In genomic region chr16:2911580-2912329, GRCh38 we compare ENCODE assay signal across 8 cellular contexts. TPM values are rescaled to one million over a fixed set of nuclear protein-coding genes. Genes with fewer than 3 reads are reported as not detected.
DNase-seq lines count a peak whose midpoint lies in the region; ATAC-seq and TF ChIP-seq lines count a peak whose summit lies in the region.

A gene with protein sequence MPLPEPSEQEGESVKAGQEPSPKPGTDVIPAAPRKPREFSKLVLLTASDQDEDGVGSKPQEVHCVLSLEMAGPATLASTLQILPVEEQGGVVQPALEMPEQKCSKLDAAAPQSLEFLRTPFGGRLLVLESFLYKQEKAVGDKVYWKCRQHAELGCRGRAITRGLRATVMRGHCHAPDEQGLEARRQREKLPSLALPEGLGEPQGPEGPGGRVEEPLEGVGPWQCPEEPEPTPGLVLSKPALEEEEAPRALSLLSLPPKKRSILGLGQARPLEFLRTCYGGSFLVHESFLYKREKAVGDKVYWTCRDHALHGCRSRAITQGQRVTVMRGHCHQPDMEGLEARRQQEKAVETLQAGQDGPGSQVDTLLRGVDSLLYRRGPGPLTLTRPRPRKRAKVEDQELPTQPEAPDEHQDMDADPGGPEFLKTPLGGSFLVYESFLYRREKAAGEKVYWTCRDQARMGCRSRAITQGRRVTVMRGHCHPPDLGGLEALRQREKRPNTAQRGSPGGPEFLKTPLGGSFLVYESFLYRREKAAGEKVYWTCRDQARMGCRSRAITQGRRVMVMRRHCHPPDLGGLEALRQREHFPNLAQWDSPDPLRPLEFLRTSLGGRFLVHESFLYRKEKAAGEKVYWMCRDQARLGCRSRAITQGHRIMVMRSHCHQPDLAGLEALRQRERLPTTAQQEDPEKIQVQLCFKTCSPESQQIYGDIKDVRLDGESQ (plus strand): TSS chr16:2911931. CDS start chr16:2929686, 17,755 bp downstream.

- H3K27me3 ChIP-seq in BE2C (no peaks in the 10 kb centered on the region), kidney epithelial cell (ENCODE audit: control insufficient read depth, insufficient read depth, low read length) (no peaks in the 10 kb centered on the region)

- H3K27me3 Mint-ChIP-seq in activated CD4-positive, alpha-beta T cell treated with anti-CD3 and anti-CD28 coated beads for 36 hours, result no peaks in the 10 kb centered on the region
- H3K27me3 Mint-ChIP-seq in chondrocyte (ENCODE audit: low read depth), result no peaks in the 10 kb centered on the region

- no peaks in the 10 kb centered on the region for H3K4me1 ChIP-seq in BE2C

- H3K4me3 ChIP-seq in BE2C (ENCODE audit: low read depth, low read length) (peak within 1 kb of the TSS; percentile 81), kidney epithelial cell (ENCODE audit: low read depth, low read length) (peak within 1 kb of the TSS; percentile 94)

- POLR2A ChIA-PET in activated CD4-positive, alpha-beta T cell treated with anti-CD3 and anti-CD28 coated beads for 36 hours (lab: Charles Lee), result interaction anchor here (0.6 to 2.8 kb wide), 3 partner anchors 29 to 166 kb away, joined by 3 to 13 read pairs (median 6); partner anchors contain the start of gene FLYWCH2

- no peak for TF ChIP-seq CTCF in BE2C (IDR thresholded peaks at IDR 0.05; ENCODE audit: low read depth, low read length)
- no peak for TF ChIP-seq CTCF in chondrocyte (IDR thresholded peaks at IDR 0.05)
- no peak for TF ChIP-seq CTCF in kidney epithelial cell (IDR thresholded peaks at IDR 0.05; ENCODE audit: insufficient read depth, low read length, poor library complexity, severe bottlenecking)

- CTCF ChIA-PET in activated CD4-positive, alpha-beta T cell treated with anti-CD3 and anti-CD28 coated beads for 36 hours (lab: Charles Lee), result interaction anchor here (0.6 to 1.9 kb wide), 21 partner anchors 8 to 208 kb away, joined by 3 to 14 read pairs (median 4); partner anchors contain the start of gene FLYWCH2

- H3K27ac Mint-ChIP-seq in activated CD4-positive, alpha-beta T cell treated with anti-CD3 and anti-CD28 coated beads for 36 hours, result peak within 1 kb of the TSS; percentile 82
- H3K27ac Mint-ChIP-seq in chondrocyte (ENCODE audit: unreplicated experiment), result peak within 1 kb of the TSS; percentile 95

- peak; percentile 100 for DNase-seq in BE2C
- DNase-seq in GM19240 (ENCODE audit: insufficient read length, low spot score), result peak; percentile 90
- DNase-seq in NCI-H524 (lab: John Stamatoyannopoulos, UW), result peak; percentile 97 to 99
- peak; percentile 100 for DNase-seq in activated CD4-positive, alpha-beta T cell treated with anti-CD3 and anti-CD28 coated beads for 36 hours
- DNase-seq in chondrocyte (ENCODE audit: low spot score), result peak; percentile 99
- DNase-seq in kidney epithelial cell (ENCODE audit: low read depth), result peak; percentile 91
- DNase-seq in stimulated activated CD4-positive, alpha-beta T cell treated with anti-CD3 and anti-CD28 coated beads, Interleukin-15, amount 100 ng/mL, for 24 hours, result peak; percentile 100

- H3K9me3 Mint-ChIP-seq in activated CD4-positive, alpha-beta T cell treated with anti-CD3 and anti-CD28 coated beads for 36 hours (ENCODE audit: low read depth), result no peaks in the 10 kb centered on the region
- H3K9me3 Mint-ChIP-seq in chondrocyte (ENCODE audit: low read depth), result no peaks in the 10 kb centered on the region

- H3K4me1 Mint-ChIP-seq in activated CD4-positive, alpha-beta T cell treated with anti-CD3 and anti-CD28 coated beads for 36 hours, result peaks cover 30% of the 10 kb centered on the region
- H3K4me1 Mint-ChIP-seq in chondrocyte (ENCODE audit: low read depth), result peaks cover 47% of the 10 kb centered on the region

- H3K36me3 ChIP-seq in BE2C (peaks cover 9% of the 10 kb centered on the region), kidney epithelial cell (ENCODE audit: control insufficient read depth, insufficient read depth, low read length) (no peaks in the 10 kb centered on the region)

- ATAC-seq in HG03457 (IDR thresholded peaks at IDR 0.05; ENCODE audit: unreplicated experiment), result peak; percentile 70
- ATAC-seq in activated CD4-positive, alpha-beta T cell treated with anti-CD3 and anti-CD28 coated beads for 36 hours, result peak; percentile 98

- H3K9me3 ChIP-seq in BE2C, result no peaks in the 10 kb centered on the region

- intact Hi-C loops in activated CD4-positive, alpha-beta T cell treated with anti-CD3 and anti-CD28 coated beads for 36 hours (cut with DNase I, micrococcal nuclease), result loop anchor here in 1 of 2 experiments (1.0 to 10.0 kb wide), 6 partner anchors 28 to 238 kb away; partner anchors contain the start of genes FLYWCH2, PAQR4 and PKMYT1

- peaks cover 6% of the 10 kb centered on the region for H3K36me3 Mint-ChIP-seq in activated CD4-positive, alpha-beta T cell treated with anti-CD3 and anti-CD28 coated beads for 36 hours (ENCODE audit: low read depth)
- H3K36me3 Mint-ChIP-seq in chondrocyte (ENCODE audit: low read depth), result peaks cover 2% of the 10 kb centered on the region

- H3K4me3 Mint-ChIP-seq in activated CD4-positive, alpha-beta T cell treated with anti-CD3 and anti-CD28 coated beads for 36 hours, result peak within 1 kb of the TSS; percentile 81
- H3K4me3 Mint-ChIP-seq in chondrocyte (ENCODE audit: unreplicated experiment), result peak within 1 kb of the TSS; percentile 87

RNA-seq across cellular contexts. Expression of the gene that starts here (rescaled TPM):
- polyA plus RNA-seq in BE2C (2012; ENCODE audit: insufficient read depth, insufficient read length, low read depth), result 30.6 TPM
- total RNA-seq in activated CD4-positive, alpha-beta T cell treated with anti-CD3 and anti-CD28 coated beads for 36 hours, result 10 to 100 TPM; 26.6 to 37.9 TPM
- total RNA-seq in chondrocyte, result 36.1 to 47.1 TPM (median 38.6 TPM) in 3 replicates
- 48.4 and 66.1 TPM in 2 replicates for total RNA-seq in kidney epithelial cell

Comparison
In these comparisons a context has a peak if more than half of its experiments do, and no peak if none do; other contexts are left out.
1. Peak in every context shown above with its lines: DNase-seq, ATAC-seq and H3K4me3 ChIP-seq.